In genomic region chr16:69108069-69108904, GRCh38 we compare ENCODE assay signal across 12 cellular contexts. TPM values are rescaled to one million over a fixed set of nuclear protein-coding genes. Genes with fewer than 3 reads are reported as not detected.
DNase-seq lines count a peak whose midpoint lies in the region; TF ChIP-seq lines count a peak whose summit lies in the region.
"Had no signal": no experiment of that assay in that cellular context is flagged by ENCODE, and none has a peak within 500 bp of the region (broad histone marks: within the 10 kb centered on the region; RNA-seq: fewer than 3 reads in every experiment).

No MANE protein-coding gene starts in this region.

- H3K23ac ChIP-seq in mesendoderm (ENCODE audit: low read length): no peak overlapping the region

- no CpG with 5 or more reads among the region's 8 CpGs for WGBS in mesendoderm (ENCODE audit: extremely low coverage, insufficient coverage, low lambda C conversion rate)
- WGBS in urinary bladder: 59% methylated on average over 8 of the region's 8 CpGs

- intact Hi-C loops in left ventricle myocardium inferior (cut with micrococcal nuclease): no loop called here

- no peak overlapping the region for H4K8ac ChIP-seq in mesendoderm (ENCODE audit: low read depth, low read length)

- H3K4ac ChIP-seq in mesendoderm (ENCODE audit: low read depth, low read length): no peak overlapping the region

- H3K4me3 ChIP-seq in left ventricle myocardium inferior (peak overlapping the region; percentile 73), right atrium auricular region (peak overlapping the region in 1 of 2 donors; percentile 61), mesendoderm (ENCODE audit: low read length) (peak overlapping the region; percentile 1), urinary bladder (ENCODE audit: low read depth, low read length) (peak overlapping the region; percentile 49)

- H3K79me1 ChIP-seq in mesendoderm (ENCODE audit: low read length): peaks cover 3% of the 10 kb centered on the region

- peaks cover 10% of the 10 kb centered on the region for H3K79me2 ChIP-seq in mesendoderm (ENCODE audit: control insufficient read depth, insufficient read depth, low read length)

- peak overlapping the region; percentile 69 for H3K56ac ChIP-seq in mesendoderm (ENCODE audit: low read length)

- no peak overlapping the region for H2AK5ac ChIP-seq in mesendoderm (ENCODE audit: low read length)

- peak overlapping the region; percentile 97 for H3K4me2 ChIP-seq in mesendoderm (ENCODE audit: low read length)

- H3K27ac ChIP-seq in left ventricle myocardium inferior (replicated peaks) (no peak overlapping the region), right atrium auricular region (no peak overlapping the region), mesendoderm (ENCODE audit: low read depth, low read length) (no peak overlapping the region), urinary bladder (ENCODE audit: low read depth) (no peak overlapping the region)
- H3K27ac ChIP-seq: HL-60 had no signal

- TF ChIP-seq CTCF in left ventricle myocardium inferior (IDR thresholded peaks at IDR 0.05; ENCODE audit: borderline replicate concordance) (no peak), right atrium auricular region (IDR thresholded peaks at IDR 0.05) (no peak)

- no peak for DNase-seq in left ventricle myocardium inferior
- DNase-seq in right atrium auricular region (ENCODE audit: low spot score): no peak
- DNase-seq in ecto neural progenitor cell (ENCODE audit: low spot score): peak; percentile 58
- DNase-seq in mesendoderm: peak; percentile 81
- no peak for DNase-seq in NK-92 treated with Interleukin-12 subunit alpha and Interleukin-12 subunit beta, amount 100 ng/mL, for 24 hours (lab: John Stamatoyannopoulos, UW)
- no peak for DNase-seq in NCI-H774 (lab: John Stamatoyannopoulos, UW)
- DNase-seq in NCI-H82 (lab: John Stamatoyannopoulos, UW): no peak
- DNase-seq: BE2C, NCI-H1417, occipital lobe had no signal

- H3K9me3 ChIP-seq in left ventricle myocardium inferior (replicated peaks): no peaks in the 10 kb centered on the region
- no peaks in the 10 kb centered on the region for H3K9me3 ChIP-seq in right atrium auricular region
- H3K9me3 ChIP-seq: BE2C had no signal

- no peak overlapping the region for H2BK5ac ChIP-seq in mesendoderm (ENCODE audit: low read length)

- H4K5ac ChIP-seq in mesendoderm (ENCODE audit: low read length): no peak overlapping the region

- H3K9ac ChIP-seq in mesendoderm (ENCODE audit: low read length): peak overlapping the region; percentile 75

- H2BK15ac ChIP-seq in mesendoderm (replicated peaks; ENCODE audit: low read depth): no peak overlapping the region

- H2BK120ac ChIP-seq in mesendoderm (ENCODE audit: low read depth, low read length): no peak overlapping the region

- H3K36me3 ChIP-seq in left ventricle myocardium inferior: peaks cover 7% of the 10 kb centered on the region
- no peaks in the 10 kb centered on the region for H3K36me3 ChIP-seq in right atrium auricular region
- H3K36me3 ChIP-seq in mesendoderm (ENCODE audit: control insufficient read depth, insufficient read depth, low read length): no peaks in the 10 kb centered on the region
- no peaks in the 10 kb centered on the region for H3K36me3 ChIP-seq in urinary bladder (ENCODE audit: insufficient read depth)

- H3K18ac ChIP-seq in mesendoderm (ENCODE audit: low read length): peak overlapping the region; percentile 78

- peaks cover 52% of the 10 kb centered on the region for H3K4me1 ChIP-seq in left ventricle myocardium inferior
- peaks cover 0 to 36% of the 10 kb centered on the region in 2 donors for H3K4me1 ChIP-seq in right atrium auricular region
- H3K4me1 ChIP-seq in mesendoderm (ENCODE audit: control insufficient read depth, low read depth, low read length): peaks cover 5% of the 10 kb centered on the region
- no peaks in the 10 kb centered on the region for H3K4me1 ChIP-seq in urinary bladder (ENCODE audit: insufficient read depth)
- H3K4me1 ChIP-seq: BE2C had no signal

- H3K27me3 ChIP-seq in left ventricle myocardium inferior (ENCODE audit: low read depth) (peaks cover 16% of the 10 kb centered on the region), right atrium auricular region (no peaks in the 10 kb centered on the region), mesendoderm (ENCODE audit: insufficient read depth, low read length, poor library complexity) (no peaks in the 10 kb centered on the region)

RNA-seq across cellular contexts. Expression of gene HAS3, which starts 2.8 kb away (rescaled TPM):
- 0.27 TPM for total RNA-seq in left ventricle myocardium inferior
- total RNA-seq in right atrium auricular region: under 1 TPM; 0.11 to 0.28 TPM
- 12.0 TPM for polyA plus RNA-seq in mesendoderm (2013, experiment 1 of 2)
- polyA plus RNA-seq in mesendoderm (2013, experiment 2 of 2): 11.5 TPM
- total RNA-seq in urinary bladder: 2.9 TPM
- polyA plus RNA-seq in urinary bladder: 13.0 TPM

RNA-seq across cellular contexts. Expression of gene CHTF8, which starts 24.1 kb away (rescaled TPM):
- total RNA-seq in left ventricle myocardium inferior: 52.4 TPM
- 10 to 100 TPM; 49.4 to 60.5 TPM for total RNA-seq in right atrium auricular region
- 88.0 TPM for polyA plus RNA-seq in mesendoderm (2013, experiment 1 of 2)
- polyA plus RNA-seq in mesendoderm (2013, experiment 2 of 2): 89.9 TPM
- total RNA-seq in urinary bladder: 67.9 TPM
- polyA plus RNA-seq in urinary bladder: 76.5 TPM

RNA-seq across cellular contexts. Expression of gene UTP4, which starts 24.2 kb away (rescaled TPM):
- total RNA-seq in left ventricle myocardium inferior (30.4 TPM), right atrium auricular region (10 to 100 TPM; 11.4 to 29.6 TPM), urinary bladder (19.0 TPM)
- polyA plus RNA-seq in mesendoderm (2013, experiment 1 of 2): 80.1 TPM
- 82.8 TPM for polyA plus RNA-seq in mesendoderm (2013, experiment 2 of 2)
- 27.1 TPM for polyA plus RNA-seq in urinary bladder

Comparison
In these comparisons a context has a peak if more than half of its experiments do, and no peak if none do; other contexts are left out.
1. DNase-seq: peak in ecto neural progenitor cell (single experiment) and mesendoderm (single experiment); none in left ventricle myocardium inferior (single experiment), right atrium auricular region (single experiment), NK-92 treated with Interleukin-12 subunit alpha and Interleukin-12 subunit beta, amount 100 ng/mL, for 24 hours (single experiment), NCI-H774 (single experiment) and NCI-H82 (single experiment).